In genomic region chr2:134411279-134411827, GRCh38 we compare ENCODE assay signal across 11 cellular contexts.
DNase-seq lines count a peak whose midpoint lies in the region; ATAC-seq, FAIRE-seq and TF ChIP-seq lines count a peak whose summit lies in the region.
"Had no signal": no experiment of that assay in that cellular context is flagged by ENCODE, and none has a peak within 500 bp of the region (broad histone marks: within the 10 kb centered on the region; RNA-seq: fewer than 3 reads in every experiment).

No MANE protein-coding gene starts in this region.

- peak overlapping the region; percentile 25 for H2AFZ ChIP-seq in HepG2 (ENCODE audit: low read length)

- TF ChIP-seq POLR2A in HepG2 (IDR thresholded peaks at IDR 0.05; ENCODE audit: insufficient read depth in 1 of 2, low read depth in 2 of 2, low read length in 2 of 2) (no peak), right lobe of liver (IDR thresholded peaks at IDR 0.05) (no peak)

- peak; percentile 9 for ATAC-seq in HepG2
- ATAC-seq in right lobe of liver, result no peak
- peak; percentile 27; the same call in 2 of the 3 replicates for ATAC-seq in SK-N-SH treated with all-trans-retinoic acid at 6 μM for 48 hours
- no peak for ATAC-seq in HG02973 (IDR thresholded peaks at IDR 0.05; ENCODE audit: unreplicated experiment)

- peaks cover 2% of the 10 kb centered on the region; the same call in 1 of the 2 replicates for H4K20me1 ChIP-seq in HepG2 (ENCODE audit: insufficient read depth, low read length)

- in situ Hi-C loops in HepG2 (cut with HindIII; ENCODE audit: extremely low pct_ligation_motif_present, low pct_unique_long_range_greater_than_20kb), result loop anchor here (5.0 to 10.0 kb wide), 2 partner anchors 167 to 289 kb away; no protein-coding TSS in a partner anchor

- peak overlapping the region; percentile 23 to 74 (median 68) for H3K4me3 ChIP-seq in HepG2 (replicated peaks in 1 of 3; ENCODE audit: insufficient read depth in 1 of 3, low read depth in 2 of 3, low read length in 3 of 3)
- no peak overlapping the region for H3K4me3 ChIP-seq in right lobe of liver
- H3K4me3 ChIP-seq: skin epidermis had no signal

- peaks cover 43% of the 10 kb centered on the region for H3K79me2 ChIP-seq in HepG2 (ENCODE audit: insufficient read depth, low read length)

- peak overlapping the region; percentile 83 for H3K4me2 ChIP-seq in HepG2 (ENCODE audit: low read depth, low read length)

- no peaks in the 10 kb centered on the region for H3K36me3 Mint-ChIP-seq in type B pancreatic cell

- H3K9me3 ChIP-seq in HepG2 (ENCODE audit: low read length) (no peaks in the 10 kb centered on the region), right lobe of liver (no peaks in the 10 kb centered on the region)

- no peaks in the 10 kb centered on the region for H3K27me3 ChIP-seq in HepG2 (ENCODE audit: control insufficient read depth in 1 of 2, insufficient read depth in 2 of 2, low read length in 2 of 2)
- no peaks in the 10 kb centered on the region for H3K27me3 ChIP-seq in right lobe of liver
- H3K27me3 ChIP-seq in layer of hippocampus (ENCODE audit: control insufficient read depth, insufficient read depth, low read length), result no peaks in the 10 kb centered on the region

- POLR2A ChIA-PET in HepG2 (lab: Yijun Ruan, JAX), result interaction anchor here (1.0 to 5.9 kb wide), 18 partner anchors 9 to 525 kb away, joined by 3 to 124 read pairs (median 8); no protein-coding TSS in a partner anchor

- no peak overlapping the region for H3K4me3 Mint-ChIP-seq in type B pancreatic cell
- H3K4me3 Mint-ChIP-seq: CD14-positive monocyte had no signal

- no peaks in the 10 kb centered on the region for H3K9me3 Mint-ChIP-seq in type B pancreatic cell
- H3K9me3 Mint-ChIP-seq: CD14-positive monocyte had no signal

- CTCF ChIA-PET in HepG2 (lab: Yijun Ruan, JAX; ENCODE audit: low intra/inter-chr PET ratio, low total read pairs), result interaction anchor here (0.8 to 4.1 kb wide), 5 partner anchors 19 to 293 kb away, joined by 5 to 34 read pairs (median 8); no protein-coding TSS in a partner anchor

- WGBS in HepG2 (ENCODE audit: low lambda C conversion rate), result 66% methylated on average over 6 of the region's 6 CpGs
- WGBS in right lobe of liver (ENCODE audit: insufficient coverage, low coverage, low lambda C conversion rate, missing lambda C conversion rate), result 66% methylated on average over 5 of the region's 6 CpGs

- no peak for TF ChIP-seq RAD21 in HepG2 (CRISPR knock-in tag; IDR thresholded peaks at IDR 0.05)

- peaks cover under 1 to 12% of the 10 kb centered on the region in 2 experiments for H3K36me3 ChIP-seq in HepG2 (replicated peaks in 1 of 2; ENCODE audit: control insufficient read depth in 1 of 2, insufficient read depth in 2 of 2, low read length in 2 of 2)
- H3K36me3 ChIP-seq in right lobe of liver, result no peaks in the 10 kb centered on the region

- no peaks in the 10 kb centered on the region for H3K27me3 Mint-ChIP-seq in type B pancreatic cell

- intact Hi-C loops in HepG2 (cut with micrococcal nuclease; ENCODE audit: unreplicated experiment) (loop anchor here (5.0 kb wide), 4 partner anchors 184 to 524 kb away; partner anchors contain the start of gene CCNT2), right lobe of liver (cut with DNase I) (no loop called here)

- H3K4me1 ChIP-seq in HepG2 (ENCODE audit: insufficient read depth, low read length), result peaks cover 44% of the 10 kb centered on the region
- peaks cover 0 to 44% (median 4%) of the 10 kb centered on the region in 4 donors for H3K4me1 ChIP-seq in right lobe of liver

- TSS peak; percentile 71 for BruUV-seq in HepG2 (replicated peaks; lab: Mats Ljungman, UMichigan)

- peak overlapping the region; percentile 84 for H3K9ac ChIP-seq in HepG2 (ENCODE audit: insufficient read depth, low read depth, low read length)

- TF ChIP-seq EP300 in HepG2 (IDR thresholded peaks at IDR 0.05; ENCODE audit: low read depth in 2 of 2, low read length in 2 of 2), result no peak
- no peak for TF ChIP-seq EP300 in HepG2 (CRISPR knock-in tag; IDR thresholded peaks at IDR 0.05; ENCODE audit: borderline replicate concordance)

- peaks cover 17% of the 10 kb centered on the region for H3K4me1 Mint-ChIP-seq in type B pancreatic cell (ENCODE audit: unreplicated experiment)

- H3K27ac ChIP-seq in HepG2 (ENCODE audit: extremely low read length, insufficient read depth, low read length), result peak overlapping the region; percentile 89
- peak overlapping the region in 1 of 3 donors; percentile 31 for H3K27ac ChIP-seq in right lobe of liver
- H3K27ac ChIP-seq in layer of hippocampus (ENCODE audit: low read depth, low read length), result peak overlapping the region; percentile 75

- TF ChIP-seq CTCF in HepG2 (CRISPR knock-in tag; IDR thresholded peaks at IDR 0.05), result no peak
- no peak for TF ChIP-seq CTCF in right lobe of liver (IDR thresholded peaks at IDR 0.05)
- no peak for TF ChIP-seq CTCF in type B pancreatic cell (conservative IDR thresholded peaks at IDR 0.05)

- FAIRE-seq in HepG2 (lab: Jason Lieb, UNC), result no peak
- FAIRE-seq: RCC 7860 had no signal

- DNase-seq in HepG2 (ENCODE audit: low spot score) (no peak), right lobe of liver (no peak), type B pancreatic cell (ENCODE audit: extremely low spot score, unreplicated experiment) (no peak), iPS-NIHi7 (ENCODE audit: extremely low spot score) (no peak), GDM1 (lab: John Stamatoyannopoulos, UW) (no peak)

- peak overlapping the region; percentile 39 for H3K27ac Mint-ChIP-seq in type B pancreatic cell

TF ChIP-seq in HepG2, 621 proteins besides CTCF, POLR2A, EP300 and RAD21 (continues in another document):
- TF ChIP-seq, protein P1, sequence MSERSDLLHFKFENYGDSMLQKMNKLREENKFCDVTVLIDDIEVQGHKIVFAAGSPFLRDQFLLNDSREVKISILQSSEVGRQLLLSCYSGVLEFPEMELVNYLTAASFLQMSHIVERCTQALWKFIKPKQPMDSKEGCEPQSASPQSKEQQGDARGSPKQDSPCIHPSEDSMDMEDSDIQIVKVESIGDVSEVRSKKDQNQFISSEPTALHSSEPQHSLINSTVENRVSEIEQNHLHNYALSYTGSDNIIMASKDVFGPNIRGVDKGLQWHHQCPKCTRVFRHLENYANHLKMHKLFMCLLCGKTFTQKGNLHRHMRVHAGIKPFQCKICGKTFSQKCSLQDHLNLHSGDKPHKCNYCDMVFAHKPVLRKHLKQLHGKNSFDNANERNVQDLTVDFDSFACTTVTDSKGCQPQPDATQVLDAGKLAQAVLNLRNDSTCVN (CRISPR knock-in tag; IDR thresholded peaks at IDR 0.05; ENCODE audit: borderline replicate concordance), result no peak
- TF ChIP-seq, protein P2, sequence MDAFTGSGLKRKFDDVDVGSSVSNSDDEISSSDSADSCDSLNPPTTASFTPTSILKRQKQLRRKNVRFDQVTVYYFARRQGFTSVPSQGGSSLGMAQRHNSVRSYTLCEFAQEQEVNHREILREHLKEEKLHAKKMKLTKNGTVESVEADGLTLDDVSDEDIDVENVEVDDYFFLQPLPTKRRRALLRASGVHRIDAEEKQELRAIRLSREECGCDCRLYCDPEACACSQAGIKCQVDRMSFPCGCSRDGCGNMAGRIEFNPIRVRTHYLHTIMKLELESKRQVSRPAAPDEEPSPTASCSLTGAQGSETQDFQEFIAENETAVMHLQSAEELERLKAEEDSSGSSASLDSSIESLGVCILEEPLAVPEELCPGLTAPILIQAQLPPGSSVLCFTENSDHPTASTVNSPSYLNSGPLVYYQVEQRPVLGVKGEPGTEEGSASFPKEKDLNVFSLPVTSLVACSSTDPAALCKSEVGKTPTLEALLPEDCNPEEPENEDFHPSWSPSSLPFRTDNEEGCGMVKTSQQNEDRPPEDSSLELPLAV (CRISPR knock-in tag; conservative IDR thresholded peaks at IDR 0.05; ENCODE audit: low read depth), result no peak
- no peak for TF ChIP-seq ARNTL (CRISPR knock-in tag; IDR thresholded peaks at IDR 0.05)

TF ChIP-seq in SK-N-SH treated with all-trans-retinoic acid at 6 μM for 48 hours, 23 proteins besides CTCF, POLR2A, EP300 and RAD21:
- TF ChIP-seq ZNF70 (CRISPR knock-in tag; IDR thresholded peaks at IDR 0.05), result peak; percentile 89
- TF ChIP-seq RARB (CRISPR knock-in tag; IDR thresholded peaks at IDR 0.05), result no peak
- no peak for TF ChIP-seq BACH2 (CRISPR knock-in tag; IDR thresholded peaks at IDR 0.05; ENCODE audit: borderline replicate concordance)
- no peak for TF ChIP-seq PPARA (CRISPR knock-in tag; IDR thresholded peaks at IDR 0.05; ENCODE audit: borderline replicate concordance)

Comparison
In these comparisons a context has a peak if more than half of its experiments do, and no peak if none do; other contexts are left out.
1. ATAC-seq: peak in HepG2 (single experiment) and SK-N-SH treated with all-trans-retinoic acid at 6 μM for 48 hours (single experiment); none in right lobe of liver (0 of 4) and HG02973 (single experiment).
2. H3K4me3 ChIP-seq: peak in HepG2 (3 of 3); none in right lobe of liver (0 of 3).